In genomic region chr10:94065344-94065743, GRCh38 we compare ENCODE assay signal across 18 cellular contexts.
DNase-seq lines count a peak whose midpoint lies in the region; ATAC-seq and TF ChIP-seq lines count a peak whose summit lies in the region.
"Had no signal": no experiment of that assay in that cellular context is flagged by ENCODE, and none has a peak within 500 bp of the region (broad histone marks: within the 10 kb centered on the region; RNA-seq: fewer than 3 reads in every experiment).

No MANE protein-coding gene starts in this region.

- TF ChIP-seq EP300 in suprapubic skin (IDR thresholded peaks at IDR 0.05), result no peak

- H3K9me3 ChIP-seq in suprapubic skin, result no peaks in the 10 kb centered on the region
- H3K9me3 ChIP-seq: neutrophil, psoas muscle, thoracic aorta had no signal

- intact Hi-C loops in sciatic nerve (cut with DNase I), result no loop called here

- H3K36me3 ChIP-seq in suprapubic skin, result no peaks in the 10 kb centered on the region
- H3K36me3 ChIP-seq: neutrophil, thoracic aorta had no signal

- peak; percentile 21 for DNase-seq in EL
- peak; percentile 7 for DNase-seq in NB4 (ENCODE audit: low read depth)
- DNase-seq in fibroblast of pulmonary artery (ENCODE audit: low read depth), result peak; percentile 16
- no peak for DNase-seq in sciatic nerve (ENCODE audit: low spot score)
- DNase-seq in suprapubic skin (ENCODE audit: low spot score in 2 of 2), result no peak
- DNase-seq in activated T-cell treated with anti-CD3 and anti-CD28 coated beads, Interleukin-2, amount 50 U/mL, for 48 hours, result no peak
- DNase-seq: activated naive CD4-positive, alpha-beta T cell treated with anti-CD3 and anti-CD28 coated beads, Interleukin-2, amount 10 ng/mL, durations not matched to agents 7 days and 5 days; anterior cingulate cortex; caudate nucleus; islet precursor cell; NCI-H2107; NCI-H524; psoas muscle had no signal

- no peak overlapping the region for H3K27ac ChIP-seq in suprapubic skin
- H3K27ac ChIP-seq: neutrophil, psoas muscle, thoracic aorta had no signal

- WGBS in suprapubic skin, result 65% methylated on average over 3 of the region's 3 CpGs

- no peaks in the 10 kb centered on the region for H3K4me1 ChIP-seq in suprapubic skin
- H3K4me1 ChIP-seq: psoas muscle had no signal

- TF ChIP-seq POLR2A in NB4 (IDR thresholded peaks at IDR 0.05; ENCODE audit: extremely low read depth, insufficient read length), result no peak
- no peak for TF ChIP-seq POLR2A in suprapubic skin (IDR thresholded peaks at IDR 0.05)

- H3K4me3 ChIP-seq in NB4 (ENCODE audit: low read depth, low read length) (no peak overlapping the region), fibroblast of pulmonary artery (replicated peaks; ENCODE audit: low read depth, low read length) (no peak overlapping the region), suprapubic skin (no peak overlapping the region)
- H3K4me3 ChIP-seq: psoas muscle, smooth muscle cell, thoracic aorta had no signal

- peak; percentile 59 for ATAC-seq in sciatic nerve
- no peak for ATAC-seq in GM18867 (IDR thresholded peaks at IDR 0.05; ENCODE audit: unreplicated experiment)
- ATAC-seq: psoas muscle; stimulated activated memory B cell treated with anti-CD40 and anti-IgM and Interleukin-4, amounts not matched to agents 10 μg/mL and 1 μg/mL and 100 μg/mL, for 72 hours had no signal

- no peak for TF ChIP-seq CTCF in NB4 (IDR thresholded peaks at IDR 0.05; ENCODE audit: low read depth, low read length)
- no peak for TF ChIP-seq CTCF in fibroblast of pulmonary artery (IDR thresholded peaks at IDR 0.05; ENCODE audit: low read length, missing control alignments)
- no peak for TF ChIP-seq CTCF in suprapubic skin (IDR thresholded peaks at IDR 0.05)

- H3K27me3 ChIP-seq in suprapubic skin, result no peaks in the 10 kb centered on the region
- H3K27me3 ChIP-seq: neutrophil had no signal

Comparison
In these comparisons a context has a peak if more than half of its experiments do, and no peak if none do; other contexts are left out.
1. DNase-seq: peak in EL (single experiment), NB4 (single experiment) and fibroblast of pulmonary artery (single experiment); none in sciatic nerve (single experiment), suprapubic skin (0 of 2) and activated T-cell treated with anti-CD3 and anti-CD28 coated beads, Interleukin-2, amount 50 U/mL, for 48 hours (0 of 2).